In genomic region chr2:236180501-236180816, GRCh38 we compare ENCODE assay signal across 1 cellular context.
TF ChIP-seq lines count a peak whose summit lies in the region.

No MANE protein-coding gene starts in this region.

TF ChIP-seq in endothelial cell of umbilical vein, 7 proteins besides CTCF, POLR2A, EP300 and RAD21:
- TF ChIP-seq EZH2 (IDR thresholded peaks at IDR 0.05; ENCODE audit: borderline replicate concordance, low read depth, low read length, severe bottlenecking) (no peak), JUN (IDR thresholded peaks at IDR 0.05; ENCODE audit: borderline replicate concordance, insufficient read depth, insufficient read length, low read depth) (no peak), FOS (IDR thresholded peaks at IDR 0.05; ENCODE audit: borderline replicate concordance, insufficient read depth, low read length) (no peak), MYC (IDR thresholded peaks at IDR 0.05; ENCODE audit: low read depth, low read length) (no peak), MAX (IDR thresholded peaks at IDR 0.05; ENCODE audit: insufficient read depth, insufficient read length) (no peak), POLR2AphosphoS5 (IDR thresholded peaks at IDR 0.05; ENCODE audit: insufficient read depth, low read depth, low read length) (no peak), GATA2 (IDR thresholded peaks at IDR 0.05; ENCODE audit: insufficient read depth, insufficient read length, low read depth, low read length) (no peak)
